16 cellular contexts compared by ENCODE assay signal in genomic region chr21:43927591-43928229, GRCh38.
DNase-seq lines count a peak whose midpoint lies in the region; TF ChIP-seq lines count a peak whose summit lies in the region.
"Had no signal": no experiment of that assay in that cellular context is flagged by ENCODE, and none has a peak within 500 bp of the region (broad histone marks: within the 10 kb centered on the region; RNA-seq: fewer than 3 reads in every experiment).

No MANE protein-coding gene starts in this region.

- TF ChIP-seq CTCF in left ventricle myocardium inferior (IDR thresholded peaks at IDR 0.05; ENCODE audit: borderline replicate concordance) (no peak), nephron progenitor cell (IDR thresholded peaks at IDR 0.05) (no peak)

- no peaks in the 10 kb centered on the region for H3K9me3 Mint-ChIP-seq in T-helper 2 cell treated with Interferon-gamma antibody and Interleukin-4, amounts not matched to agents 5 μg/mL and 100 μg/mL, for 36 hours
- H3K9me3 Mint-ChIP-seq in nephron progenitor cell: no peaks in the 10 kb centered on the region
- H3K9me3 Mint-ChIP-seq: CD4-positive, alpha-beta memory T cell had no signal

- WGBS in thymus: 95% methylated on average over 17 of the region's 17 CpGs
- no CpG with 5 or more reads among the region's 17 CpGs for WGBS in trophoblast cell (ENCODE audit: extremely low coverage, insufficient coverage, insufficient read length)

- H3K4me3 ChIP-seq in left ventricle myocardium inferior (no peak overlapping the region), thymus (ENCODE audit: low read length) (no peak overlapping the region), trophoblast cell (ENCODE audit: low read depth, low read length) (no peak overlapping the region)

- no peak overlapping the region for H3K4me2 ChIP-seq in trophoblast cell (ENCODE audit: low read length)

- peak overlapping the region; percentile 94 for H3K27ac ChIP-seq in left ventricle myocardium inferior (replicated peaks)
- H3K27ac ChIP-seq in thymus (ENCODE audit: low read depth): peak overlapping the region; percentile 46
- no peak overlapping the region for H3K27ac ChIP-seq in trophoblast cell (ENCODE audit: low read depth, low read length)

- H4K91ac ChIP-seq in trophoblast cell (ENCODE audit: low read depth, low read length): no peak overlapping the region

- no peaks in the 10 kb centered on the region for H3K27me3 ChIP-seq in left ventricle myocardium inferior (ENCODE audit: low read depth)
- no peaks in the 10 kb centered on the region for H3K27me3 ChIP-seq in thymus (ENCODE audit: control insufficient read depth, insufficient read depth)
- H3K27me3 ChIP-seq in trophoblast cell (ENCODE audit: insufficient read depth, low read length): no peaks in the 10 kb centered on the region

- no peak overlapping the region for H2AK5ac ChIP-seq in trophoblast cell (ENCODE audit: low read length)

- H3K79me2 ChIP-seq in trophoblast cell (ENCODE audit: control insufficient read depth, insufficient read depth, low read length, poor library complexity): no peaks in the 10 kb centered on the region

- H3K4me1 ChIP-seq in left ventricle myocardium inferior: peaks cover 86% of the 10 kb centered on the region
- no peaks in the 10 kb centered on the region for H3K4me1 ChIP-seq in thymus (ENCODE audit: control insufficient read depth, insufficient read depth, low read length)
- no peaks in the 10 kb centered on the region for H3K4me1 ChIP-seq in trophoblast cell (ENCODE audit: control insufficient read depth in 1 of 2, insufficient read depth in 2 of 2, low read length in 2 of 2)

- peaks cover 11% of the 10 kb centered on the region for H3K36me3 Mint-ChIP-seq in T-helper 2 cell treated with Interferon-gamma antibody and Interleukin-4, amounts not matched to agents 5 μg/mL and 100 μg/mL, for 36 hours (ENCODE audit: low read depth)
- no peaks in the 10 kb centered on the region for H3K36me3 Mint-ChIP-seq in nephron progenitor cell (ENCODE audit: low read depth)

- intact Hi-C loops in left ventricle myocardium inferior (cut with micrococcal nuclease): no loop called here

- H3K36me3 ChIP-seq in left ventricle myocardium inferior (peaks cover 4% of the 10 kb centered on the region), thymus (ENCODE audit: control insufficient read depth, insufficient read depth) (peaks cover 27% of the 10 kb centered on the region), trophoblast cell (ENCODE audit: control insufficient read depth in 1 of 2, insufficient read depth in 2 of 2, low read length in 2 of 2) (no peaks in the 10 kb centered on the region)

- no peak for DNase-seq in T-helper 2 cell treated with Interferon-gamma antibody and Interleukin-4, amounts not matched to agents 5 μg/mL and 100 μg/mL, for 36 hours (ENCODE audit: low spot score)
- no peak for DNase-seq in T-helper 2 cell
- no peak for DNase-seq in left ventricle myocardium inferior
- DNase-seq in nephron progenitor cell: no peak
- DNase-seq in NK-92 (lab: John Stamatoyannopoulos, UW; ENCODE audit: unreplicated experiment): no peak
- DNase-seq in NCI-H1930 (lab: John Stamatoyannopoulos, UW): no peak
- no peak for DNase-seq in trophoblast cell
- DNase-seq: Calu3; CD4-positive, alpha-beta memory T cell; DMS53; NCI-H1048; NCI-H1436 treated with DMSO at 0.1 percent for 48 hours; NCI-H2081 treated with DMSO at 0.1 percent for 48 hours; NCI-H510A treated with DMSO at 0.1 percent for 48 hours had no signal

- H3K23ac ChIP-seq in trophoblast cell (ENCODE audit: low read length): no peak overlapping the region

- H3K9ac ChIP-seq in trophoblast cell (ENCODE audit: low read length): no peak overlapping the region

- H3K4ac ChIP-seq in trophoblast cell (ENCODE audit: low read depth, low read length): no peak overlapping the region

- H3K18ac ChIP-seq in trophoblast cell (ENCODE audit: low read length): no peak overlapping the region

- no peaks in the 10 kb centered on the region for H3K9me3 ChIP-seq in left ventricle myocardium inferior (replicated peaks)
- no peaks in the 10 kb centered on the region for H3K9me3 ChIP-seq in thymus (ENCODE audit: control insufficient read depth)
- no peaks in the 10 kb centered on the region for H3K9me3 ChIP-seq in trophoblast cell (ENCODE audit: insufficient read depth, low read depth, low read length)

- H3K79me1 ChIP-seq in trophoblast cell (ENCODE audit: low read length): no peaks in the 10 kb centered on the region

- no peak overlapping the region for H3K14ac ChIP-seq in trophoblast cell (ENCODE audit: low read length)

- H3K4me1 Mint-ChIP-seq in T-helper 2 cell treated with Interferon-gamma antibody and Interleukin-4, amounts not matched to agents 5 μg/mL and 100 μg/mL, for 36 hours (ENCODE audit: low read depth): peaks cover 2% of the 10 kb centered on the region
- H3K4me1 Mint-ChIP-seq in nephron progenitor cell: peaks cover 82% of the 10 kb centered on the region

- H3K4me3 Mint-ChIP-seq in T-helper 2 cell treated with Interferon-gamma antibody and Interleukin-4, amounts not matched to agents 5 μg/mL and 100 μg/mL, for 36 hours: no peak overlapping the region
- no peak overlapping the region for H3K4me3 Mint-ChIP-seq in nephron progenitor cell
- H3K4me3 Mint-ChIP-seq: B cell; CD4-positive, alpha-beta memory T cell had no signal

- no peak overlapping the region for H4K8ac ChIP-seq in trophoblast cell (ENCODE audit: low read depth, low read length)

- no peak overlapping the region for H4K12ac ChIP-seq in trophoblast cell (ENCODE audit: low read depth, low read length)

- H3K27me3 Mint-ChIP-seq in T-helper 2 cell treated with Interferon-gamma antibody and Interleukin-4, amounts not matched to agents 5 μg/mL and 100 μg/mL, for 36 hours (ENCODE audit: low read depth): no peaks in the 10 kb centered on the region
- H3K27me3 Mint-ChIP-seq in nephron progenitor cell (ENCODE audit: low read depth, poor library complexity): peaks cover 5% of the 10 kb centered on the region
- H3K27me3 Mint-ChIP-seq: B cell; CD4-positive, alpha-beta memory T cell had no signal

- H2BK5ac ChIP-seq in trophoblast cell (ENCODE audit: low read depth, low read length, poor library complexity): no peak overlapping the region

- no peak overlapping the region for H2AFZ ChIP-seq in trophoblast cell (ENCODE audit: insufficient read depth, low read length, poor library complexity)

- H2BK120ac ChIP-seq in trophoblast cell (ENCODE audit: insufficient read depth, low read length, poor library complexity): no peak overlapping the region

- H2BK12ac ChIP-seq in trophoblast cell (ENCODE audit: low read length): no peak overlapping the region

- peak overlapping the region; percentile 41 for H3K27ac Mint-ChIP-seq in T-helper 2 cell treated with Interferon-gamma antibody and Interleukin-4, amounts not matched to agents 5 μg/mL and 100 μg/mL, for 36 hours
- peak overlapping the region; percentile 16 for H3K27ac Mint-ChIP-seq in nephron progenitor cell
- H3K27ac Mint-ChIP-seq: B cell had no signal
